8 cellular contexts compared by ENCODE assay signal in genomic region chr1:244652699-244653438, GRCh38. TPM values are rescaled to one million over a fixed set of nuclear protein-coding genes. Genes with fewer than 3 reads are reported as not detected.
DNase-seq lines count a peak whose midpoint lies in the region; ATAC-seq and TF ChIP-seq lines count a peak whose summit lies in the region.

TSS of gene DESI2 (plus strand) at chr1:244653126. CDS start at chr1:244653314, 188 bp downstream.

- peak; percentile 100 for DNase-seq in DMS53 (lab: John Stamatoyannopoulos, UW)
- DNase-seq in OCI-M2 (lab: John Stamatoyannopoulos, UW; ENCODE audit: unreplicated experiment): peak; percentile 90
- DNase-seq in activated T-cell treated with anti-CD3 and anti-CD28 coated beads for 4 hours: peak; percentile 97
- DNase-seq in epithelial cell of prostate (ENCODE audit: low read depth, low spot score): peak; percentile 98
- DNase-seq in mucosa of descending colon: peak; percentile 98 to 99 (median 99)
- DNase-seq in stimulated activated CD8-positive, alpha-beta memory T cell treated with anti-CD3 and anti-CD28 coated beads, Interleukin-4, amount 100 ng/mL, for 24 hours (ENCODE audit: low read depth): peak; percentile 96

- H3K27ac ChIP-seq in epithelial cell of prostate: peak within 1 kb of the TSS; percentile 78

- H3K36me3 ChIP-seq in mucosa of descending colon (ENCODE audit: low read depth): peaks cover 4% of the 10 kb centered on the region

- TF ChIP-seq EP300 in Ishikawa (IDR thresholded peaks at IDR 0.05; ENCODE audit: borderline replicate concordance): no peak

- H3K4me1 ChIP-seq in mucosa of descending colon (ENCODE audit: low read depth): peaks cover 32% of the 10 kb centered on the region

- ATAC-seq in GM21576 (IDR thresholded peaks at IDR 0.05; ENCODE audit: unreplicated experiment) (peak; percentile 95), mucosa of descending colon (peak; percentile 96)

- intact Hi-C loops in mucosa of descending colon (cut with DNase I, micrococcal nuclease): no loop called here

- TF ChIP-seq RAD21 in Ishikawa (IDR thresholded peaks at IDR 0.05; ENCODE audit: low read depth): no peak

- TF ChIP-seq CTCF in mucosa of descending colon (IDR thresholded peaks at IDR 0.05): peak; percentile 23

- H3K9me3 ChIP-seq in mucosa of descending colon: no peaks in the 10 kb centered on the region

- peak within 1 kb of the TSS; percentile 83 for H3K4me3 ChIP-seq in mucosa of descending colon

TF ChIP-seq in Ishikawa, 13 proteins besides CTCF, POLR2A, EP300 and RAD21:
- TF ChIP-seq TAF1 (IDR thresholded peaks at IDR 0.05; ENCODE audit: low read depth) (peak; percentile 84), CREB1 (IDR thresholded peaks at IDR 0.05; ENCODE audit: low read depth) (peak; percentile 43; the same call in 1 of the 2 replicates), EGR1 (IDR thresholded peaks at IDR 0.05) (peak; percentile 48; the same call in 1 of the 2 replicates), USF1 (IDR thresholded peaks at IDR 0.05) (peak; percentile 83), YY1 (IDR thresholded peaks at IDR 0.05; ENCODE audit: low read depth) (peak; percentile 94), MAX (IDR thresholded peaks at IDR 0.05) (peak; percentile 75), FOXM1 (IDR thresholded peaks at IDR 0.05; ENCODE audit: borderline replicate concordance, low read depth) (no peak), TEAD4 (IDR thresholded peaks at IDR 0.05) (peak; percentile 36), NFIC (IDR thresholded peaks at IDR 0.05) (peak; percentile 41; the same call in 1 of the 2 replicates), REST (IDR thresholded peaks at IDR 0.05; ENCODE audit: low read depth) (no peak), TCF12 (IDR thresholded peaks at IDR 0.05; ENCODE audit: low read depth) (no peak), CEBPB (IDR thresholded peaks at IDR 0.05) (no peak), ZBTB7A (IDR thresholded peaks at IDR 0.05; ENCODE audit: low read depth) (no peak)

RNA-seq across cellular contexts. Expression of gene DESI2, which starts in this region (rescaled TPM):
- total RNA-seq in mucosa of descending colon: 10 to 100 TPM; 26.9 to 30.6 (median 29.7) TPM

Comparison
In these comparisons a context has a peak if more than half of its experiments do, and no peak if none do; other contexts are left out.
1. Peak in every context shown above with its lines: DNase-seq, ATAC-seq, H3K4me3 ChIP-seq and H3K27ac ChIP-seq.